Comparison of ENCODE assay signal across 19 cellular contexts in the genomic region with DNA sequence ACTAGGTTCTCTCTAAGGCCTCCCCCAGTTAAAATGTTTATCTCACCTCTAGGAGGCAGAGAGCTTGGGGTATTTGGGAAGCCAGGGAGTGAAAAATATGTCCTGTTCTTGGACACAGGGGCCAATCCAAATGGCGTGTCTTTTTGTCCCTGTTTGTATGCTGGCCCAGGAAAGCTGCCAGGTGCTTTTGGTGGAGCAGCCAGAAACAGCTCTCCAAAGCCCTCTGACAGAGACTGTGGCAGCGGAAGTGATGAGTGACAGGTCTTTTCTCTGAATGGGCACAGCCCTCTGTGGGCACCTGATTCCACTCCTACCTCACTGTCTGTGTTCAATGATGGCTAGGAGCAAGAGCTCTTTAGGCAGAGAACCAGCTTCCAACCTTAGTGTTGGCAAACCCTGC.
DNase-seq lines count a peak whose midpoint lies in the region; ATAC-seq and TF ChIP-seq lines count a peak whose summit lies in the region.
"Had no signal": no experiment of that assay in that cellular context is flagged by ENCODE, and none has a peak within 500 bp of the region (broad histone marks: within the 10 kb centered on the region; RNA-seq: fewer than 3 reads in every experiment).

No MANE protein-coding gene starts in this region.

- no peaks in the 10 kb centered on the region for H3K27me3 Mint-ChIP-seq in progenitor cell of endocrine pancreas
- H3K27me3 Mint-ChIP-seq: activated CD4-positive, alpha-beta T cell treated with anti-CD3 and anti-CD28 coated beads for 36 hours; activated naive CD4-positive, alpha-beta T cell treated with anti-CD3 and anti-CD28 coated beads, Interleukin-2, amount 10 ng/mL, durations not matched to agents 7 days and 5 days had no signal

- H3K27ac Mint-ChIP-seq in progenitor cell of endocrine pancreas: peak overlapping the region; percentile 93
- H3K27ac Mint-ChIP-seq: activated CD4-positive, alpha-beta T cell treated with anti-CD3 and anti-CD28 coated beads for 36 hours; activated naive CD4-positive, alpha-beta T cell treated with anti-CD3 and anti-CD28 coated beads, Interleukin-2, amount 10 ng/mL, durations not matched to agents 7 days and 5 days; activated T-cell treated with anti-CD3 and anti-CD28 coated beads, Interleukin-2, amount 50 U/mL, for 72 hours; CD8-positive, alpha-beta memory T cell had no signal

- no peak for TF ChIP-seq CTCF in progenitor cell of endocrine pancreas (IDR thresholded peaks at IDR 0.05; ENCODE audit: unreplicated experiment)

- H3K4me3 Mint-ChIP-seq in progenitor cell of endocrine pancreas (ENCODE audit: low read depth): no peak overlapping the region
- H3K4me3 Mint-ChIP-seq: activated CD4-positive, alpha-beta T cell treated with anti-CD3 and anti-CD28 coated beads for 36 hours; activated naive CD4-positive, alpha-beta T cell treated with anti-CD3 and anti-CD28 coated beads, Interleukin-2, amount 10 ng/mL, durations not matched to agents 7 days and 5 days; activated T-cell treated with anti-CD3 and anti-CD28 coated beads, Interleukin-2, amount 50 U/mL, for 72 hours; CD8-positive, alpha-beta memory T cell had no signal

- no peaks in the 10 kb centered on the region for H3K36me3 Mint-ChIP-seq in progenitor cell of endocrine pancreas (ENCODE audit: insufficient read depth)
- H3K36me3 Mint-ChIP-seq: activated naive CD4-positive, alpha-beta T cell treated with anti-CD3 and anti-CD28 coated beads, Interleukin-2, amount 10 ng/mL, durations not matched to agents 7 days and 5 days; CD8-positive, alpha-beta memory T cell had no signal

- no peak for ATAC-seq in GM19397 (IDR thresholded peaks at IDR 0.05; ENCODE audit: unreplicated experiment)
- no peak for ATAC-seq in GM18520 (IDR thresholded peaks at IDR 0.05; ENCODE audit: unreplicated experiment)
- no peak for ATAC-seq in HG02852 (IDR thresholded peaks at IDR 0.05; ENCODE audit: unreplicated experiment)
- ATAC-seq: activated CD4-positive, alpha-beta T cell treated with anti-CD3 and anti-CD28 coated beads for 36 hours; activated T-cell treated with anti-CD3 and anti-CD28 coated beads, Interleukin-2, amount 50 U/mL, for 72 hours; stimulated activated naive CD8-positive, alpha-beta T cell treated with anti-CD3 and anti-CD28 coated beads, Interleukin-15, Interleukin-2, amounts not matched to agents 100 U/mL and 50 U/mL, for 24 hours had no signal

- DNase-seq in NCI-H146 (lab: John Stamatoyannopoulos, UW) (peak; percentile 30), NCI-H146 treated with DMSO at 0.1 percent for 48 hours (lab: John Stamatoyannopoulos, UW; ENCODE audit: unreplicated experiment) (no peak), NCI-H2107 treated with DMSO at 0.1 percent for 48 hours (lab: John Stamatoyannopoulos, UW; ENCODE audit: unreplicated experiment) (peak; percentile 68), cerebellum (ENCODE audit: low spot score) (peak; percentile 13), progenitor cell of endocrine pancreas (ENCODE audit: low spot score, unreplicated experiment) (no peak)
- DNase-seq: 8988T; activated CD4-positive, alpha-beta T cell treated with anti-CD3 and anti-CD28 coated beads for 36 hours; activated naive CD4-positive, alpha-beta T cell treated with anti-CD3 and anti-CD28 coated beads, Interleukin-2, amount 10 ng/mL, durations not matched to agents 7 days and 5 days; activated T-cell treated with anti-CD3 and anti-CD28 coated beads, Interleukin-2, amount 50 U/mL, for 72 hours; caudate nucleus; CD8-positive, alpha-beta memory T cell; dorsolateral prefrontal cortex; left ventricle myocardium inferior; NCI-H1048; stimulated activated CD4-positive, alpha-beta T cell treated with anti-CD3 and anti-CD28 coated beads, Interleukin-4, amount 100 ng/mL, for 24 hours; stimulated activated naive CD8-positive, alpha-beta T cell treated with anti-CD3 and anti-CD28 coated beads, Interleukin-15, Interleukin-2, amounts not matched to agents 100 U/mL and 50 U/mL, for 24 hours had no signal

- no peaks in the 10 kb centered on the region for H3K9me3 Mint-ChIP-seq in progenitor cell of endocrine pancreas (ENCODE audit: low read depth)
- H3K9me3 Mint-ChIP-seq: activated naive CD4-positive, alpha-beta T cell treated with anti-CD3 and anti-CD28 coated beads, Interleukin-2, amount 10 ng/mL, durations not matched to agents 7 days and 5 days; activated T-cell treated with anti-CD3 and anti-CD28 coated beads, Interleukin-2, amount 50 U/mL, for 72 hours had no signal

- H3K4me1 Mint-ChIP-seq in progenitor cell of endocrine pancreas (ENCODE audit: low read depth): peaks cover 73% of the 10 kb centered on the region
- H3K4me1 Mint-ChIP-seq: activated CD4-positive, alpha-beta T cell treated with anti-CD3 and anti-CD28 coated beads for 36 hours; activated naive CD4-positive, alpha-beta T cell treated with anti-CD3 and anti-CD28 coated beads, Interleukin-2, amount 10 ng/mL, durations not matched to agents 7 days and 5 days; CD8-positive, alpha-beta memory T cell had no signal

Comparison
In these comparisons a context has a peak if more than half of its experiments do, and no peak if none do; other contexts are left out.
1. DNase-seq: peak in NCI-H146 (single experiment), NCI-H2107 treated with DMSO at 0.1 percent for 48 hours (single experiment) and cerebellum (single experiment); none in NCI-H146 treated with DMSO at 0.1 percent for 48 hours (single experiment) and progenitor cell of endocrine pancreas (single experiment).